9 cellular contexts compared by ENCODE assay signal in the genomic region with DNA sequence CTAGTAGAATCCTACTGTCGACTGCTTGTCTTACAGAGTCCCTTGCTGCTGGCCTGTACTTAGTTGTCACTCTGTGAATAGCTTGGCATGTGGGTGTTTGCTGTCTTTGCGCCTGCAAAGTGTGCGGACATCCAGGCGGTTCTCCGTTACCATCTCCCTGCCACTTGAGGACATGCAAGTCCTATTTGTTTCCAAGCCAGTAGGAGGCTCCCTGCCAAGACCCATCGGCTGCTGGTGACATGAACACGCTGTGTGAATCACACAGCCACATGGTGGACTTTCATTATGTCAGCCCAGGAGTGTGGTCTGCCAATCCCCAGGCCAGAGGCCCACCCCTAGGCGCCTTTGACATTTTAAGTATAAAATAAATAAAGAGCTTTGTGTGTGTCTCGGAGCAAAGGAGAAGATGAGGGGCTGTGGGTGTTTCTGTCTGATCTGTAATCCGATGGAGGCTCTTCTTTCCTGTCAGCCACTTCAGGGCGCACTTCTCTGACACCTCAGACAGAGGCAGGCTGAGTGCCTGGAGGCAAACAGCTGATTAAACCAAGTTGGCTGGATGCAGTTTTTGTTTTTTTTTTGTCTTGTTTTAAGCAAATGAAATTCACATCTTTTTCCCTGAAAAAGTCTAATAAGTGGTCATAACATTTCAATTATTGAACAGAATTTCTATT. TPM values are rescaled to one million over a fixed set of nuclear protein-coding genes. Genes with fewer than 3 reads are reported as not detected.
A peak's percentile ranks its signal among the peaks of the same experiment; 100 is the strongest.
DNase-seq lines count a peak whose midpoint lies in the region; ATAC-seq and TF ChIP-seq lines count a peak whose summit lies in the region.
"Had no signal": no experiment of that assay in that cellular context is flagged by ENCODE, and none has a peak within 500 bp of the region (broad histone marks: within the 10 kb centered on the region; RNA-seq: fewer than 3 reads in every experiment).

No MANE protein-coding gene starts in this region.

- H3K27ac Mint-ChIP-seq in natural killer cell treated with Interleukin-12 subunit alpha and Interleukin-12 subunit beta and Interleukin-15 and Interleukin-18, amount 100 ng/mL, for 72 hours = no peak overlapping the region

- no peaks in the 10 kb centered on the region for H3K79me2 ChIP-seq in Loucy (ENCODE audit: insufficient read depth, low read length)

- H4K20me1 ChIP-seq in Loucy (ENCODE audit: insufficient read depth, low read length, poor library complexity, severe bottlenecking) = no peaks in the 10 kb centered on the region

- H3K9me3 Mint-ChIP-seq in natural killer cell treated with Interleukin-12 subunit alpha and Interleukin-12 subunit beta and Interleukin-15 and Interleukin-18, amount 100 ng/mL, for 72 hours = no peaks in the 10 kb centered on the region

- no peaks in the 10 kb centered on the region for H3F3A ChIP-seq in Loucy (ENCODE audit: low read depth)

- H3K36me3 ChIP-seq in Loucy (ENCODE audit: insufficient read depth, low read length) = no peaks in the 10 kb centered on the region
- H3K36me3 ChIP-seq in WERI-Rb-1 = no peaks in the 10 kb centered on the region
- H3K36me3 ChIP-seq: right lobe of liver had no signal

- H2AFZ ChIP-seq in Loucy (ENCODE audit: low read length) = no peak overlapping the region

- ATAC-seq in left cardiac atrium = peak; percentile 96 to 97
- ATAC-seq in natural killer cell treated with Interleukin-12 subunit alpha and Interleukin-12 subunit beta and Interleukin-15 and Interleukin-18, amount 100 ng/mL, for 72 hours = no peak

- H3K4me2 ChIP-seq in Loucy (ENCODE audit: low read depth, low read length, poor library complexity, severe bottlenecking) = no peak overlapping the region

- H3K9ac ChIP-seq in Loucy (ENCODE audit: low read depth, low read length, poor library complexity, severe bottlenecking) = no peak overlapping the region

- in situ Hi-C loops in ACHN (cut with HindIII; ENCODE audit: low pct_ligation_motif_present, low pct_unique_long_range_greater_than_20kb, low sequenced_read_pairs) = no loop called here

- intact Hi-C loops in left cardiac atrium (cut with DNase I) = no loop called here

- no peak overlapping the region for H3K4me3 Mint-ChIP-seq in natural killer cell treated with Interleukin-12 subunit alpha and Interleukin-12 subunit beta and Interleukin-15 and Interleukin-18, amount 100 ng/mL, for 72 hours

- H3K4me3 ChIP-seq in Loucy (ENCODE audit: low read length, poor library complexity, severe bottlenecking) (no peak overlapping the region), WERI-Rb-1 (ENCODE audit: low read depth, low read length) (peak overlapping the region; percentile 22)
- H3K4me3 ChIP-seq: right lobe of liver had no signal

- DNase-seq in ACHN = peak; percentile 20
- peak; percentile 89 for DNase-seq in WERI-Rb-1
- DNase-seq in left cardiac atrium = peak; percentile 89
- peak; percentile 41 for DNase-seq in smooth muscle cell of the brain vasculature (ENCODE audit: low read depth, low spot score)
- DNase-seq in mesenteric fat pad (ENCODE audit: low spot score) = no peak
- no peak for DNase-seq in natural killer cell treated with Interleukin-12 subunit alpha and Interleukin-12 subunit beta and Interleukin-15 and Interleukin-18, amount 100 ng/mL, for 72 hours (ENCODE audit: low spot score)
- DNase-seq in stimulated activated CD4-positive, alpha-beta T cell treated with anti-CD3 and anti-CD28 coated beads, Interleukin-4, amount 100 ng/mL, for 1 hour = no peak
- DNase-seq: right lobe of liver had no signal

- H3K9me3 ChIP-seq in Loucy (ENCODE audit: insufficient read depth, low read depth, low read length) (no peaks in the 10 kb centered on the region), WERI-Rb-1 (ENCODE audit: severe bottlenecking) (no peaks in the 10 kb centered on the region)
- H3K9me3 ChIP-seq: right lobe of liver had no signal

- H3K27me3 ChIP-seq in Loucy (ENCODE audit: insufficient read depth, low read length, poor library complexity, severe bottlenecking) (no peaks in the 10 kb centered on the region), WERI-Rb-1 (ENCODE audit: insufficient read depth, low read depth, severe bottlenecking) (no peaks in the 10 kb centered on the region)
- H3K27me3 ChIP-seq: right lobe of liver had no signal

- H3K27me3 Mint-ChIP-seq in natural killer cell treated with Interleukin-12 subunit alpha and Interleukin-12 subunit beta and Interleukin-15 and Interleukin-18, amount 100 ng/mL, for 72 hours = peaks cover 0 to 3% of the 10 kb centered on the region in 2 donors

- H3K4me1 Mint-ChIP-seq in natural killer cell treated with Interleukin-12 subunit alpha and Interleukin-12 subunit beta and Interleukin-15 and Interleukin-18, amount 100 ng/mL, for 72 hours (ENCODE audit: low read depth in 2 of 2) = peaks cover 0 to 3% of the 10 kb centered on the region in 2 donors

- H3K27ac ChIP-seq in WERI-Rb-1 = no peak overlapping the region
- H3K27ac ChIP-seq: right lobe of liver had no signal

- H3K4me1 ChIP-seq in Loucy (ENCODE audit: insufficient read depth, low read length, poor library complexity, severe bottlenecking) = no peaks in the 10 kb centered on the region
- H3K4me1 ChIP-seq: right lobe of liver had no signal

- TF ChIP-seq CTCF in Loucy (conservative IDR thresholded peaks at IDR 0.05; ENCODE audit: low read length) (0 out of 2 replicates have a peak, but pooled peaks have one; percentile 16), WERI-Rb-1 (IDR thresholded peaks at IDR 0.05; ENCODE audit: low read depth, low read length) (peak; percentile 84)

- no peaks in the 10 kb centered on the region for H3K36me3 Mint-ChIP-seq in natural killer cell treated with Interleukin-12 subunit alpha and Interleukin-12 subunit beta and Interleukin-15 and Interleukin-18, amount 100 ng/mL, for 72 hours

- H3K9me2 ChIP-seq in Loucy (replicated peaks; ENCODE audit: low read depth, low read length) = no peaks in the 10 kb centered on the region

RNA-seq across cellular contexts. Expression of gene ALPK1, which starts 51.5 kb away (rescaled TPM):
- 10 to 100 TPM in 1 of 2 donors, 1 to 10 TPM in 1; 7.6 to 12.1 TPM for total RNA-seq in left cardiac atrium
- total RNA-seq in mesenteric fat pad = 29.0 TPM
- 10 to 100 TPM; 33.3 to 49.5 TPM for total RNA-seq in natural killer cell treated with Interleukin-12 subunit alpha and Interleukin-12 subunit beta and Interleukin-15 and Interleukin-18, amount 100 ng/mL, for 72 hours

Comparison
In these comparisons a context has a peak if more than half of its experiments do, and no peak if none do; other contexts are left out.
1. DNase-seq: peak in ACHN (single experiment), WERI-Rb-1 (single experiment), left cardiac atrium (single experiment) and smooth muscle cell of the brain vasculature (single experiment); none in mesenteric fat pad (single experiment), natural killer cell treated with Interleukin-12 subunit alpha and Interleukin-12 subunit beta and Interleukin-15 and Interleukin-18, amount 100 ng/mL, for 72 hours (single experiment) and stimulated activated CD4-positive, alpha-beta T cell treated with anti-CD3 and anti-CD28 coated beads, Interleukin-4, amount 100 ng/mL, for 1 hour (single experiment).
2. ATAC-seq: peak in left cardiac atrium (2 of 2); none in natural killer cell treated with Interleukin-12 subunit alpha and Interleukin-12 subunit beta and Interleukin-15 and Interleukin-18, amount 100 ng/mL, for 72 hours (0 of 2).